ENCODE assay signal across 38 cellular contexts in genomic region chr10:69533658-69534057, GRCh38. TPM values are rescaled to one million over a fixed set of nuclear protein-coding genes. Genes with fewer than 3 reads are reported as not detected.
"Had no signal": no experiment of that assay in that cellular context is flagged by ENCODE, and none has a peak within 500 bp of the region (broad histone marks: within the 10 kb centered on the region; RNA-seq: fewer than 3 reads in every experiment).

No MANE protein-coding gene starts in this region.

- DNase-seq: activated effector memory CD4-positive, alpha-beta T cell treated with anti-CD3 and anti-CD28 coated beads, Interleukin-2, amount 50 U/mL, for 16 hours; activated effector memory CD4-positive, alpha-beta T cell treated with Interleukin-2 at 50 U/mL for 16 hours; activated gamma-delta T cell; activated gamma-delta T cell treated with Interleukin-2 at 50 U/mL for 16 hours; activated naive CD4-positive, alpha-beta T cell; activated naive CD4-positive, alpha-beta T cell treated with anti-CD3 and anti-CD28 coated beads for 36 hours; activated naive CD4-positive, alpha-beta T cell treated with anti-CD3 and anti-CD28 coated beads, Interleukin-2, amount 10 ng/mL, durations not matched to agents 7 days and 5 days; activated naive CD4-positive, alpha-beta T cell treated with anti-CD3 and anti-CD28 coated beads, Interleukin-2, amount 50 U/mL, for 16 hours; activated naive CD4-positive, alpha-beta T cell treated with Interleukin-2 at 50 U/mL for 16 hours; activated naive CD8-positive, alpha-beta T cell treated with anti-CD3 and anti-CD28 coated beads for 36 hours; activated naive CD8-positive, alpha-beta T cell treated with anti-CD3 and anti-CD28 coated beads, Interleukin-2, amount 10 ng/mL, durations not matched to agents 7 days and 5 days; activated naive CD8-positive, alpha-beta T cell treated with anti-CD3 and anti-CD28 coated beads, Interleukin-2, amount 50 U/mL, for 24 hours; activated T-cell treated with anti-CD3 and anti-CD28 coated beads, Interleukin-2, amount 50 U/mL, for 24 hours; activated T-cell treated with anti-CD3 and anti-CD28 coated beads, Interleukin-2, amount 50 U/mL, for 4 hours; activated T-cell treated with anti-CD3 and anti-CD28 coated beads, Interleukin-2, amount 50 U/mL, for 48 hours; activated T-cell treated with anti-CD3 and anti-CD28 coated beads, Interleukin-2, amount 50 U/mL, for 72 hours; adrenal gland; amniotic stem cell; amygdala; anterior cingulate cortex; aorta; body of pancreas; brain microvascular endothelial cell; caudate nucleus; central memory CD4-positive, alpha-beta T cell; cerebellar nuclear complex had no signal

- H3K27ac ChIP-seq: adrenal gland, ascending aorta, body of pancreas, brain microvascular endothelial cell, breast epithelium, cardiac muscle cell had no signal

- ATAC-seq: activated naive CD4-positive, alpha-beta T cell treated with anti-CD3 and anti-CD28 coated beads, Interleukin-2, amount 50 U/mL, for 72 hours; activated naive CD8-positive, alpha-beta T cell treated with anti-CD3 and anti-CD28 coated beads, Interleukin-2, amount 50 U/mL, for 24 hours; activated T-cell treated with anti-CD3 and anti-CD28 coated beads, Interleukin-2, amount 50 U/mL, for 4 hours; activated T-cell treated with anti-CD3 and anti-CD28 coated beads, Interleukin-2, amount 50 U/mL, for 72 hours; activated T-helper 17 cell treated with anti-CD3 and anti-CD28 coated beads, Interleukin-2, amount 50 U/mL, for 72 hours; body of pancreas had no signal

- H3K9me3 ChIP-seq: ascending aorta, body of pancreas, breast epithelium had no signal

- H3K36me3 ChIP-seq: adrenal gland, ascending aorta, brain microvascular endothelial cell, breast epithelium, cardiac muscle cell had no signal

- H3K4me3 ChIP-seq: adrenal gland, ascending aorta, body of pancreas, breast epithelium, cardiac muscle cell had no signal

- H3K27me3 ChIP-seq: adrenal gland, ascending aorta, body of pancreas, brain microvascular endothelial cell, breast epithelium, cardiac muscle cell had no signal

- H3K4me1 ChIP-seq: adrenal gland, ascending aorta, body of pancreas, breast epithelium had no signal

RNA-seq across cellular contexts. Expression of gene NEUROG3, which starts 39.6 kb away (rescaled TPM):
- total RNA-seq: activated naive CD4-positive, alpha-beta T cell treated with anti-CD3 and anti-CD28 coated beads for 36 hours; activated T-cell treated with anti-CD3 and anti-CD28 coated beads, Interleukin-2, amount 50 U/mL, for 4 hours; activated T-helper 1 cell treated with anti-CD3 and anti-CD28 coated beads, Interleukin-12 subunit alpha, Interleukin-12 subunit beta, Interleukin-2, Interleukin-4 antibody, amounts not matched to agents 30 ng/mL and 10 ng/mL and 1 ng/mL, durations not matched to agents 14 hours and 24 hours and 36 hours; activated T-helper 2 cell treated with anti-CD3 and anti-CD28 coated beads, Interferon-gamma antibody, Interleukin-2, Interleukin-4, amounts not matched to agents 10 μg/mL and 5 μg/mL and 100 μg/mL, durations not matched to agents 14 hours and 24 hours and 36 hours; aorta; ascending aorta; astrocyte; body of pancreas; breast epithelium; bronchial epithelial cell; cardiac muscle cell; cardiac septum; cerebellum; chondrocyte had no signal
- polyA plus RNA-seq: cardiac muscle cell had no signal
